Comparison of ENCODE assay signal across 5 cellular contexts in genomic region chr20:12064540-12064939, GRCh38.
"Had no signal": no experiment of that assay in that cellular context is flagged by ENCODE, and none has a peak within 500 bp of the region (broad histone marks: within the 10 kb centered on the region; RNA-seq: fewer than 3 reads in every experiment).

No MANE protein-coding gene starts in this region.

- H3K27me3 Mint-ChIP-seq: IgD-negative memory B cell had no signal

- H3K27ac ChIP-seq: HL-60 had no signal

- DNase-seq: IMR-90, KBM-7 had no signal

- ATAC-seq: K562 had no signal

- H3K4me3 Mint-ChIP-seq: IgD-negative memory B cell had no signal

- H3K36me3 Mint-ChIP-seq: IgD-negative memory B cell had no signal

- H3K27ac Mint-ChIP-seq: IgD-negative memory B cell had no signal

- H3K4me3 ChIP-seq: K562 had no signal
